33 cellular contexts compared by ENCODE assay signal in the genomic region with DNA sequence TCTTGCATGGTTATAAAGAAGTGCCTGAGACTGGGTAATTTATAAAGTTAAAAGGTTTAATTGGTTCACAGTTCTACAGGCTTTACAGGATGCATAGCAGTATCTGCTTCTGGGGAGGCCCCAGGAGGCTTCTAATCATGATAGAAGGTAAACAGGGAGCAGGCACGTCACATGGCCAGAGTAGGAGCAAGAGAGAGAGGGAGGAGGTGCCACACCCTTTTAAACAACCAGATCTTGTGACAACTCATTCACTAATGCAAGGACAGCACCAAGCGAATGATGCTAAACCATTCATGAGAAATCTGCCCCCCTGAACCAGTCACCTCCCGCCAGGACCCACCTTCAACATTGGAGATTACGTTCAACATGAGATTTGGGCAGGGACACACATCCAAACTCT.
"Had no signal": no experiment of that assay in that cellular context is flagged by ENCODE, and none has a peak within 500 bp of the region (broad histone marks: within the 10 kb centered on the region; RNA-seq: fewer than 3 reads in every experiment).

No MANE protein-coding gene starts in this region.

- H3K4me3 Mint-ChIP-seq: activated CD4-positive, alpha-beta T cell treated with anti-CD3 and anti-CD28 coated beads, Interleukin-2, amount 10 ng/mL, durations not matched to agents 7 days and 5 days; activated CD8-positive, alpha-beta T cell treated with anti-CD3 and anti-CD28 coated beads, Interleukin-2, amount 10 ng/mL, durations not matched to agents 7 days and 5 days; activated naive CD4-positive, alpha-beta T cell treated with anti-CD3 and anti-CD28 coated beads, Interleukin-2, amount 50 U/mL, for 24 hours; activated naive CD8-positive, alpha-beta T cell treated with anti-CD3 and anti-CD28 coated beads, Interleukin-2, amount 10 ng/mL, durations not matched to agents 7 days and 5 days; activated T-cell treated with anti-CD3 and anti-CD28 coated beads, Interleukin-2, amount 50 U/mL, for 24 hours; T-helper 1 cell treated with Interleukin-12 subunit alpha and Interleukin-12 subunit beta and Interleukin-4 antibody, amounts not matched to agents 30 μg/mL and 1 μg/mL, for 36 hours; T-helper 2 cell treated with Interferon-gamma antibody and Interleukin-4, amounts not matched to agents 5 μg/mL and 100 μg/mL, for 36 hours had no signal

- H3K36me3 ChIP-seq: adrenal gland, breast epithelium, SJCRH30 had no signal

- H3K4me1 ChIP-seq: adrenal gland, body of pancreas, breast epithelium, SJCRH30 had no signal

- H3K9me3 ChIP-seq: adrenal gland, body of pancreas, SJCRH30, SK-N-SH had no signal

- H3K27ac ChIP-seq: adrenal gland, body of pancreas, breast epithelium, PC-9, SJCRH30 had no signal

- H3K9me3 Mint-ChIP-seq: activated CD4-positive, alpha-beta T cell treated with anti-CD3 and anti-CD28 coated beads, Interleukin-2, amount 10 ng/mL, durations not matched to agents 7 days and 5 days; activated naive CD4-positive, alpha-beta T cell treated with anti-CD3 and anti-CD28 coated beads, Interleukin-2, amount 50 U/mL, for 24 hours; activated T-cell treated with anti-CD3 and anti-CD28 coated beads, Interleukin-2, amount 50 U/mL, for 24 hours; activated T-helper 2 cell treated with anti-CD3 and anti-CD28 coated beads, Interferon-gamma antibody, Interleukin-2, Interleukin-4, amounts not matched to agents 10 μg/mL and 5 μg/mL and 100 μg/mL, durations not matched to agents 14 hours and 24 hours and 36 hours; T-helper 1 cell treated with Interleukin-12 subunit alpha and Interleukin-12 subunit beta and Interleukin-4 antibody, amounts not matched to agents 30 μg/mL and 1 μg/mL, for 36 hours; T-helper 2 cell treated with Interferon-gamma antibody and Interleukin-4, amounts not matched to agents 5 μg/mL and 100 μg/mL, for 36 hours had no signal

- DNase-seq: activated CD4-positive, alpha-beta T cell treated with anti-CD3 and anti-CD28 coated beads, Interleukin-2, amount 10 ng/mL, durations not matched to agents 7 days and 5 days; activated CD4-positive, alpha-beta T cell treated with anti-CD3 and anti-CD28 coated beads, Interleukin-2, amount 50 U/mL, for 48 hours; activated CD8-positive, alpha-beta T cell treated with anti-CD3 and anti-CD28 coated beads, Interleukin-2, amount 10 ng/mL, durations not matched to agents 7 days and 5 days; activated gamma-delta T cell; activated naive CD4-positive, alpha-beta T cell treated with Interleukin-2 at 50 U/mL for 16 hours; activated naive CD8-positive, alpha-beta T cell treated with anti-CD3 and anti-CD28 coated beads, Interleukin-2, amount 10 ng/mL, durations not matched to agents 7 days and 5 days; activated T-cell treated with anti-CD3 and anti-CD28 coated beads, Interleukin-2, amount 50 U/mL, for 24 hours; adrenal gland; body of pancreas; Karpas-422; KBM-7; NCI-H1105; NCI-H1417 treated with DMSO at 0.1 percent for 48 hours; NCI-H187 treated with DMSO at 0.1 percent for 48 hours; NCI-H2081; NCI-H2171 treated with DMSO at 0.1 percent for 48 hours; NCI-H2227 treated with DMSO at 0.1 percent for 48 hours; NCI-H446; NCI-H510A treated with DMSO at 0.1 percent for 48 hours; NCI-H526 treated with DMSO at 0.1 percent for 48 hours; NK-92 treated with Interleukin-12 subunit alpha and Interleukin-12 subunit beta, amount 100 ng/mL, for 24 hours; PC-9; SHP77; SJCRH30; SK-N-SH had no signal

- H3K27ac Mint-ChIP-seq: activated CD4-positive, alpha-beta T cell treated with anti-CD3 and anti-CD28 coated beads, Interleukin-2, amount 10 ng/mL, durations not matched to agents 7 days and 5 days; activated CD8-positive, alpha-beta T cell treated with anti-CD3 and anti-CD28 coated beads, Interleukin-2, amount 10 ng/mL, durations not matched to agents 7 days and 5 days; activated naive CD4-positive, alpha-beta T cell treated with anti-CD3 and anti-CD28 coated beads, Interleukin-2, amount 50 U/mL, for 24 hours; activated naive CD8-positive, alpha-beta T cell treated with anti-CD3 and anti-CD28 coated beads, Interleukin-2, amount 10 ng/mL, durations not matched to agents 7 days and 5 days; activated T-cell treated with anti-CD3 and anti-CD28 coated beads, Interleukin-2, amount 50 U/mL, for 24 hours; activated T-helper 2 cell treated with anti-CD3 and anti-CD28 coated beads, Interferon-gamma antibody, Interleukin-2, Interleukin-4, amounts not matched to agents 10 μg/mL and 5 μg/mL and 100 μg/mL, durations not matched to agents 14 hours and 24 hours and 36 hours; T-helper 1 cell treated with Interleukin-12 subunit alpha and Interleukin-12 subunit beta and Interleukin-4 antibody, amounts not matched to agents 30 μg/mL and 1 μg/mL, for 36 hours; T-helper 2 cell treated with Interferon-gamma antibody and Interleukin-4, amounts not matched to agents 5 μg/mL and 100 μg/mL, for 36 hours had no signal

- H3K27me3 ChIP-seq: adrenal gland, body of pancreas, breast epithelium, SJCRH30 had no signal

- ATAC-seq: activated CD8-positive, alpha-beta T cell treated with anti-CD3 and anti-CD28 coated beads, Interleukin-2, amount 10 ng/mL, durations not matched to agents 7 days and 5 days; body of pancreas had no signal

- H3K4me1 Mint-ChIP-seq: activated CD4-positive, alpha-beta T cell treated with anti-CD3 and anti-CD28 coated beads, Interleukin-2, amount 10 ng/mL, durations not matched to agents 7 days and 5 days; activated naive CD4-positive, alpha-beta T cell treated with anti-CD3 and anti-CD28 coated beads, Interleukin-2, amount 50 U/mL, for 24 hours; activated naive CD8-positive, alpha-beta T cell treated with anti-CD3 and anti-CD28 coated beads, Interleukin-2, amount 10 ng/mL, durations not matched to agents 7 days and 5 days had no signal

- H3K36me3 Mint-ChIP-seq: activated naive CD4-positive, alpha-beta T cell treated with anti-CD3 and anti-CD28 coated beads, Interleukin-2, amount 50 U/mL, for 24 hours; activated naive CD8-positive, alpha-beta T cell treated with anti-CD3 and anti-CD28 coated beads, Interleukin-2, amount 10 ng/mL, durations not matched to agents 7 days and 5 days had no signal

- H3K4me3 ChIP-seq: adrenal gland, body of pancreas, breast epithelium, PC-9, SJCRH30 had no signal

- FAIRE-seq: astrocyte, RCC 7860, TTC549 had no signal

- H3K9ac ChIP-seq: SK-N-SH had no signal
